10 cellular contexts compared by ENCODE assay signal in the genomic region with DNA sequence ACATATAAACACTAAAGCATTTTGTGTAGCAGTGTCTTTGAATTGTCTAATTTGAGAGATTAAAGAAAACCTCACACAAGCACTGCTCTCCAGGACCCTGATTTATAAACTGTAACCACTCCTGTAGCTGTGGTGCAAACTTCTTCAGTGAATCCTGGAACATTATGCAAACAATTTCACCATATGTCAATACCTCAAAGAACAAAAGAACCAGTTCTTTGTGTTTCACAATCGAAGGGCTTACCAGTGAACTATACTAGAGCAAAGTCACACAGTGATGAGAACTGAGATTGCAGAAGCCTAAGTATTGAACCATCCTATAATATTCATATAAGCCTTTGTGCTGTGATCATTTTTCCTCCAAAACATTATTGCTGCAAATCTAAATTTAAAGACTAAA. TPM values are rescaled to one million over a fixed set of nuclear protein-coding genes. Genes with fewer than 3 reads are reported as not detected.
DNase-seq lines count a peak whose midpoint lies in the region; ATAC-seq, FAIRE-seq and TF ChIP-seq lines count a peak whose summit lies in the region.
"Had no signal": no experiment of that assay in that cellular context is flagged by ENCODE, and none has a peak within 500 bp of the region (broad histone marks: within the 10 kb centered on the region; RNA-seq: fewer than 3 reads in every experiment).

No MANE protein-coding gene starts in this region.

- TF ChIP-seq POLR2A in K562 (conservative IDR thresholded peaks at IDR 0.05): no peak

- no peak overlapping the region for H3K27ac Mint-ChIP-seq in neural progenitor cell

- no peaks in the 10 kb centered on the region for H3K27me3 Mint-ChIP-seq in neural progenitor cell (ENCODE audit: insufficient read depth, low read depth)

- H3K4me3 Mint-ChIP-seq in neural progenitor cell: no peak overlapping the region

- H3K4me2 ChIP-seq in K562 (ENCODE audit: insufficient read depth, low read length): no peak overlapping the region
- H3K4me2 ChIP-seq in neural progenitor cell: no peak overlapping the region

- no peaks in the 10 kb centered on the region for H3K9me1 ChIP-seq in K562 (ENCODE audit: control insufficient read depth, insufficient read depth, low read length)

- no peak for TF ChIP-seq CTCF in K562 (IDR thresholded peaks at IDR 0.05 in 2 of 3, conservative IDR thresholded peaks at IDR 0.05 in 1 of 3; ENCODE audit: insufficient read depth in 2 of 3, low read depth in 1 of 3, low read length in 3 of 3)
- no peak for TF ChIP-seq CTCF in neural progenitor cell (IDR thresholded peaks at IDR 0.05)

- H3F3A ChIP-seq in neural progenitor cell (ENCODE audit: low read depth): no peaks in the 10 kb centered on the region

- H3K27me3 ChIP-seq in K562 (ENCODE audit: control insufficient read depth in 2 of 2, insufficient read depth in 2 of 2, low read length in 2 of 2): no peaks in the 10 kb centered on the region
- no peaks in the 10 kb centered on the region for H3K27me3 ChIP-seq in neural progenitor cell

- CTCF ChIA-PET in K562 (lab: Yijun Ruan, JAX; ENCODE audit: low intra/inter-chr PET ratio): interaction anchor here (0.8 kb wide), 1 partner anchor 1042 kb away, joined by 3 read pairs; no protein-coding TSS in a partner anchor

- intact Hi-C loops in K562 (cut with micrococcal nuclease): no loop called here

- H3K9me3 Mint-ChIP-seq in neural progenitor cell: no peaks in the 10 kb centered on the region

- no peak overlapping the region for H3K27ac ChIP-seq in K562 (ENCODE audit: extremely low read depth, low read depth, low read length)
- no peak overlapping the region for H3K27ac ChIP-seq in neural progenitor cell
- H3K27ac ChIP-seq: SK-N-MC had no signal

- peaks cover 5 to 20% of the 10 kb centered on the region in 2 experiments; a peak in 4 of 5 replicates for H3K4me1 ChIP-seq in K562 (replicated peaks in 1 of 2; ENCODE audit: control insufficient read depth in 2 of 2, insufficient read depth in 2 of 2, low read length in 2 of 2)
- H3K4me1 ChIP-seq in neural progenitor cell: peaks cover 5% of the 10 kb centered on the region

- H2AFZ ChIP-seq in K562 (ENCODE audit: low read depth, low read length) (no peak overlapping the region), neural progenitor cell (replicated peaks) (no peak overlapping the region)

- no peak for FAIRE-seq in K562 (lab: Jason Lieb, UNC)
- FAIRE-seq: H1 had no signal

- H3K4me3 ChIP-seq in K562 (no peak overlapping the region), neural progenitor cell (no peak overlapping the region)
- H3K4me3 ChIP-seq: SK-N-MC had no signal

- no TSS peak for BruUV-seq in K562 (replicated peaks; lab: Mats Ljungman, UMichigan)

- DNase-seq in K562 (ENCODE audit: extremely low read depth in 1 of 4, low spot score in 3 of 4) (no peak), neural progenitor cell (ENCODE audit: low spot score) (peak; percentile 17), dermis blood vessel endothelial cell (no peak), KG1 (lab: John Stamatoyannopoulos, UW) (no peak)
- DNase-seq: activated CD8-positive, alpha-beta memory T cell treated with anti-CD3 and anti-CD28 coated beads, Interleukin-2, amount 50 U/mL, for 4 hours had no signal

- 52% methylated on average over 1 of the region's 1 CpG for WGBS in K562 (ENCODE audit: insufficient coverage, low coverage, missing lambda C conversion rate)

- ATAC-seq in GM18870 (IDR thresholded peaks at IDR 0.05; ENCODE audit: unreplicated experiment) (peak; percentile 40), HG03558 (IDR thresholded peaks at IDR 0.05; ENCODE audit: extremely low read depth, unreplicated experiment) (peak; percentile 44), K562 (no peak), HG03439 (IDR thresholded peaks at IDR 0.05; ENCODE audit: unreplicated experiment) (no peak)

- TF ChIP-seq RAD21 in K562 (CRISPR knock-in tag; conservative IDR thresholded peaks at IDR 0.05 in 1 of 2, IDR thresholded peaks at IDR 0.05 in 1 of 2): no peak

- H3K9me3 ChIP-seq in K562 (replicated peaks; ENCODE audit: control insufficient read depth, insufficient read depth, low read depth, low read length) (no peaks in the 10 kb centered on the region), neural progenitor cell (ENCODE audit: low read depth) (no peaks in the 10 kb centered on the region)

- H3K36me3 Mint-ChIP-seq in neural progenitor cell: peaks cover 23% of the 10 kb centered on the region

- H3K4me1 Mint-ChIP-seq in neural progenitor cell: peaks cover 8% of the 10 kb centered on the region

- H3K36me3 ChIP-seq in K562 (ENCODE audit: control insufficient read depth, insufficient read depth, low read length) (peaks cover 72% of the 10 kb centered on the region), neural progenitor cell (no peaks in the 10 kb centered on the region)

- POLR2A ChIA-PET in K562 (lab: Yijun Ruan, JAX): no interaction called here

- H4K20me1 ChIP-seq in K562 (replicated peaks; ENCODE audit: control insufficient read depth, insufficient read depth, low read length) (no peaks in the 10 kb centered on the region), neural progenitor cell (ENCODE audit: low read depth) (no peaks in the 10 kb centered on the region)

- TF ChIP-seq EP300 in K562 (IDR thresholded peaks at IDR 0.05; ENCODE audit: low read length): no peak

- H3K79me2 ChIP-seq in K562 (ENCODE audit: control insufficient read depth, insufficient read depth, low read length): no peaks in the 10 kb centered on the region
- H3K79me2 ChIP-seq in neural progenitor cell (ENCODE audit: low read depth): no peaks in the 10 kb centered on the region

- H3K9ac ChIP-seq in K562 (ENCODE audit: insufficient read depth in 1 of 2, low read depth in 2 of 2, low read length in 2 of 2): no peak overlapping the region
- no peak overlapping the region for H3K9ac ChIP-seq in neural progenitor cell

- in situ Hi-C loops in K562 (cut with MboI): no loop called here

TF ChIP-seq in K562, 482 proteins besides CTCF, POLR2A, EP300 and RAD21:
- no peak for TF ChIP-seq ZFP36 (IDR thresholded peaks at IDR 0.05; ENCODE audit: low read depth, low read length, partially characterized antibody)
- no peak for TF ChIP-seq NR2C1 (IDR thresholded peaks at IDR 0.05)
- no peak for TF ChIP-seq NR2C1 (tag; IDR thresholded peaks at IDR 0.05)
- TF ChIP-seq, protein P1, sequence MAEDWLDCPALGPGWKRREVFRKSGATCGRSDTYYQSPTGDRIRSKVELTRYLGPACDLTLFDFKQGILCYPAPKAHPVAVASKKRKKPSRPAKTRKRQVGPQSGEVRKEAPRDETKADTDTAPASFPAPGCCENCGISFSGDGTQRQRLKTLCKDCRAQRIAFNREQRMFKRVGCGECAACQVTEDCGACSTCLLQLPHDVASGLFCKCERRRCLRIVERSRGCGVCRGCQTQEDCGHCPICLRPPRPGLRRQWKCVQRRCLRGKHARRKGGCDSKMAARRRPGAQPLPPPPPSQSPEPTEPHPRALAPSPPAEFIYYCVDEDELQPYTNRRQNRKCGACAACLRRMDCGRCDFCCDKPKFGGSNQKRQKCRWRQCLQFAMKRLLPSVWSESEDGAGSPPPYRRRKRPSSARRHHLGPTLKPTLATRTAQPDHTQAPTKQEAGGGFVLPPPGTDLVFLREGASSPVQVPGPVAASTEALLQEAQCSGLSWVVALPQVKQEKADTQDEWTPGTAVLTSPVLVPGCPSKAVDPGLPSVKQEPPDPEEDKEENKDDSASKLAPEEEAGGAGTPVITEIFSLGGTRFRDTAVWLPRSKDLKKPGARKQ (CRISPR knock-in tag; IDR thresholded peaks at IDR 0.05): no peak
- no peak for TF ChIP-seq LCOR (CRISPR knock-in tag; IDR thresholded peaks at IDR 0.05)
- no peak for TF ChIP-seq KAT7 (CRISPR knock-in tag; IDR thresholded peaks at IDR 0.05; ENCODE audit: borderline replicate concordance)
- peak; percentile 36; the same call in 1 of the 2 replicates for TF ChIP-seq CEBPB (tag; IDR thresholded peaks at IDR 0.05)
- TF ChIP-seq JUNB (CRISPR knock-in tag; conservative IDR thresholded peaks at IDR 0.05): no peak

RNA-seq across cellular contexts. Expression of a gene that starts 21.5 kb away (rescaled TPM):
- total RNA-seq in K562 (2011; cell fraction: chromatin; rRNA removed; ENCODE audit: low replicate concordance): 39.8 and 53.6 TPM in 2 replicates
- 31.2 and 32.4 TPM in 2 replicates for total RNA-seq in K562 (2011; cell fraction: nucleolus; rRNA removed)
- 50.4 and 76.4 TPM in 2 replicates for total RNA-seq in K562 (2011; cell fraction: nucleoplasm; rRNA removed)
- total RNA-seq in K562 (2014; rRNA removed): 33.8 and 37.6 TPM in 2 replicates
- total RNA-seq in K562 (2014; rRNA removed; fragmentation: Illumina TruSeq; extraction: Trizol): 94.7 and 97.2 TPM in 2 replicates
- total RNA-seq in K562 (2015; rRNA removed; fragmentation: Illumina TruSeq; extraction: Trizol): 63.3 and 71.0 TPM in 2 replicates
- 66.2 and 66.6 TPM in 2 replicates for total RNA-seq in K562 (2021)
- 136 and 159 TPM in 2 replicates for polyA plus RNA-seq in K562 (2011; rRNA removed)
- polyA plus RNA-seq in K562 (2011; cell fraction: cytosol; rRNA removed): 53.4 and 114 TPM in 2 replicates
- polyA plus RNA-seq in K562 (2011; cell fraction: nucleus; rRNA removed): 33.1 and 52.9 TPM in 2 replicates
- 55.0 and 75.1 TPM in 2 replicates for polyA plus RNA-seq in K562 (2012)
- polyA plus RNA-seq in K562 (2014; fragmentation: Illumina TruSeq; extraction: Trizol): 74.3 and 89.7 TPM in 2 replicates
- polyA plus RNA-seq in K562 (2014; fragmentation: Nextera tagmentation; extraction: Ambion mirVana): 100 to 1,000 TPM; 121 to 152 TPM
- 68.2 and 88.8 TPM in 2 replicates for polyA plus RNA-seq in K562 (2014; rRNA removed)
- 60.9 and 68.3 TPM in 2 replicates for polyA minus RNA-seq in K562 (2011; rRNA and poly(A)+ RNA removed)
- 18.3 and 19.9 TPM in 2 replicates for polyA minus RNA-seq in K562 (2011; cell fraction: cytosol; rRNA and poly(A)+ RNA removed)
- polyA minus RNA-seq in K562 (2011; cell fraction: nucleus; rRNA and poly(A)+ RNA removed): 20.3 and 38.9 TPM in 2 replicates
- total RNA-seq in neural progenitor cell (ENCODE audit: low replicate concordance): 63.3 and 99.4 TPM in 2 replicates
- total RNA-seq in dermis blood vessel endothelial cell: 19.8 and 21.3 TPM in 2 replicates

Comparison
In these comparisons a context has a peak if more than half of its experiments do, and no peak if none do; other contexts are left out.
1. ATAC-seq: peak in GM18870 (single experiment) and HG03558 (single experiment); none in K562 (single experiment) and HG03439 (single experiment).